Comparison of ENCODE assay signal across 14 cellular contexts in the genomic region with DNA sequence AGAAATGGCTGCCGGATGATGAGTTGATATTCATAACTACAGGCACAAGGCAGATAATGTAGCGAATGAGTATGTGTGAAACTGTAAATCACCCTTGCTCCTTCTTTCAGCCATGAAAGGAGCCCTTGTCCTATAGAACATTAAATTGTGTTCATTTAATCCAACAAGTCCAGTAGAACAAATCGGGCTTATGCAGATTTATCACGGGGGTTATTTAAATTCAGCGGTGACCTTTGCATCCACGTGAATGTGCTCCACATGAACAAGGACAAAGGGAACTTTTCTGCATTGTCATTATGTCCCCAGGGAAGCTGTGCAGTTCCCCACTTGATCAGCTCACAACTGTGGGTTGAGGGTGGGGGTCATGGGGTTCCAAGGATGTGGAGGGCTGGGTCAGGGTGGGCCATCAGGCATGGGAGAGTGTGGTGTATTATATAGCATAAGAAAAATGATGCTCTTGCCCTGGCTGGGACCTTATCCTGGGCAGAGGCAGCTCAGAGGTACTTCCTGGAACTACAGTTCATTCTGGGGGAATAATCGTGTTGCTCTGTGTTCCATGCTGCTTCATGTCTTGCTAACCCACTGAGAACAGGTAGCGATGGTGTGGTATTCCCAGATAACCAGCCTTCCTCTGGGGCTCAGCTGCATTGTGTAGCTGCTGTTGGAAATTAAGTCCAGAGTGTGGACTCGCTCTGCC.
DNase-seq lines count a peak whose midpoint lies in the region; FAIRE-seq and TF ChIP-seq lines count a peak whose summit lies in the region.
"Had no signal": no experiment of that assay in that cellular context is flagged by ENCODE, and none has a peak within 500 bp of the region (broad histone marks: within the 10 kb centered on the region; RNA-seq: fewer than 3 reads in every experiment).

No MANE protein-coding gene starts in this region.

- H3K4me1 ChIP-seq in HAP-1 (peaks cover 25% of the 10 kb centered on the region), SJCRH30 (peaks cover 41% of the 10 kb centered on the region), tibial artery (peaks cover 0 to 24% (median 2%) of the 10 kb centered on the region in 4 donors)

- DNase-seq in HAP-1 (ENCODE audit: low spot score in 2 of 2) (peak; percentile 48 to 75), SJCRH30 (peak; percentile 61 to 83), foreskin melanocyte (peak; percentile 95), retina (peak; percentile 13), hepatic stellate cell (ENCODE audit: low spot score) (no peak), tibial artery (no peak), urothelium cell line (ENCODE audit: low spot score) (no peak)
- DNase-seq: C1 segment of cervical spinal cord; CD4-positive, alpha-beta T cell; COR-L47; DMS53; GM23248; H9 had no signal

- H3K27ac ChIP-seq in SJCRH30 (peak overlapping the region; percentile 77), tibial artery (no peak overlapping the region)
- H3K27ac ChIP-seq: GM23248 had no signal

- intact Hi-C loops in tibial artery (cut with DNase I; ENCODE audit: low total_unique reads): no loop called here

- H3K4me3 ChIP-seq in HAP-1 (no peak overlapping the region), SJCRH30 (no peak overlapping the region), tibial artery (no peak overlapping the region)
- H3K4me3 ChIP-seq: GM23248 had no signal

- H3K36me3 ChIP-seq in HAP-1 (replicated peaks) (no peaks in the 10 kb centered on the region), SJCRH30 (no peaks in the 10 kb centered on the region), tibial artery (no peaks in the 10 kb centered on the region)

- H3K27me3 ChIP-seq in HAP-1 (ENCODE audit: low read depth): no peaks in the 10 kb centered on the region
- H3K27me3 ChIP-seq in SJCRH30: no peaks in the 10 kb centered on the region
- H3K27me3 ChIP-seq in tibial artery: no peaks in the 10 kb centered on the region

- TF ChIP-seq CTCF in tibial artery (IDR thresholded peaks at IDR 0.05): no peak

- FAIRE-seq in urothelium cell line (lab: Jason Lieb, UNC): no peak
- FAIRE-seq: HTR-8/SVneo had no signal

- in situ Hi-C loops in HAP-1 (cut with MboI; ENCODE audit: low sequenced_read_pairs): no loop called here

- H3K9me3 ChIP-seq in HAP-1 (no peaks in the 10 kb centered on the region), SJCRH30 (replicated peaks) (no peaks in the 10 kb centered on the region), tibial artery (no peaks in the 10 kb centered on the region)

Comparison
In these comparisons a context has a peak if more than half of its experiments do, and no peak if none do; other contexts are left out.
1. DNase-seq: peak in HAP-1 (2 of 2), SJCRH30 (2 of 2), foreskin melanocyte (single experiment) and retina (single experiment); none in hepatic stellate cell (single experiment), tibial artery (0 of 2) and urothelium cell line (single experiment).